Comparison of ENCODE assay signal across 15 cellular contexts in the genomic region with DNA sequence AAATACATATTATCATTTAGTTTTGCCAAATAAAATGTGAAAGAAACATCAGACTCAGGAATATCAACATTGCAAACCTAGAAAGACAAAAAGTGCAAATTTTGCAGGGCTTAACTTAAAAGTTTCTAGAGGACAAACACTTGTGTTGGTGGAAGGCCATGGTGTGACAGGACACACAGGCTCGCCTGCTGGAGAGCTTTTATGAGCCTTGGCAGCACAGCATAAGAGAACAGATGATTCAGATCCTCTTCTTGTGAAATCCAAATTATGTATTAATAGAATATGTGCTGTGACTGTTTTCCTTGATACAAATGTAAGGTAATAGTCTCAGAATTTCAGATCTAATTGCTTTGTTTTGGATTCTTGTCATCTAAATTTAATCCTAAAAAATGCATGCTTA.
A peak's percentile ranks its signal among the peaks of the same experiment; 100 is the strongest.
DNase-seq lines count a peak whose midpoint lies in the region; ATAC-seq, FAIRE-seq and TF ChIP-seq lines count a peak whose summit lies in the region.
"Had no signal": no experiment of that assay in that cellular context is flagged by ENCODE, and none has a peak within 500 bp of the region (broad histone marks: within the 10 kb centered on the region; RNA-seq: fewer than 3 reads in every experiment).

No MANE protein-coding gene starts in this region.

- ATAC-seq in Right ventricle myocardium superior (ENCODE audit: poor library complexity) (peak; percentile 94), GM21786 (IDR thresholded peaks at IDR 0.05; ENCODE audit: unreplicated experiment) (no peak)

- no peaks in the 10 kb centered on the region for H3K4me1 ChIP-seq in right atrium auricular region
- H3K4me1 ChIP-seq: lower lobe of right lung, upper lobe of left lung had no signal

- DNase-seq in Right ventricle myocardium superior (peak; percentile 52), right atrium auricular region (ENCODE audit: low spot score) (no peak), bronchial epithelial cell (ENCODE audit: low read depth) (peak; percentile 84), inferior parietal cortex (ENCODE audit: extremely low spot score) (peak; percentile 9), KG1 (lab: John Stamatoyannopoulos, UW) (no peak), posterior vena cava (ENCODE audit: low spot score) (no peak)
- no peak for DNase-seq in activated CD4-positive, CD25-positive, alpha-beta regulatory T cell (lab: John Stamatoyannopoulos, UW)
- DNase-seq: activated CD4-positive, alpha-beta T cell treated with anti-CD3 and anti-CD28 coated beads for 36 hours; effector memory CD4-positive, alpha-beta T cell; hypothalamus; lower lobe of right lung; NCI-H187; occipital lobe had no signal

- H3K36me3 ChIP-seq in right atrium auricular region, result no peaks in the 10 kb centered on the region
- H3K36me3 ChIP-seq in bronchial epithelial cell (ENCODE audit: control insufficient read depth, insufficient read depth, low read length), result no peaks in the 10 kb centered on the region
- H3K36me3 ChIP-seq: lower lobe of right lung, upper lobe of left lung had no signal

- H3K27ac ChIP-seq in right atrium auricular region, result no peak overlapping the region
- H3K27ac ChIP-seq: lower lobe of right lung, upper lobe of left lung had no signal

- H3K4me3 ChIP-seq in right atrium auricular region, result no peak overlapping the region
- no peak overlapping the region for H3K4me3 ChIP-seq in bronchial epithelial cell (ENCODE audit: low read depth, low read length)
- H3K4me3 ChIP-seq: lower lobe of right lung, upper lobe of left lung had no signal

- H3K9me3 ChIP-seq in right atrium auricular region, result no peaks in the 10 kb centered on the region
- H3K9me3 ChIP-seq: lower lobe of right lung, upper lobe of left lung had no signal

- H3K27me3 ChIP-seq in right atrium auricular region, result no peaks in the 10 kb centered on the region
- no peaks in the 10 kb centered on the region for H3K27me3 ChIP-seq in bronchial epithelial cell (ENCODE audit: control insufficient read depth, insufficient read depth, low read length)
- H3K27me3 ChIP-seq: upper lobe of left lung had no signal

- FAIRE-seq in bronchial epithelial cell (lab: Jason Lieb, UNC), result no peak

- no peak for TF ChIP-seq CTCF in right atrium auricular region (IDR thresholded peaks at IDR 0.05)
- TF ChIP-seq CTCF in bronchial epithelial cell (IDR thresholded peaks at IDR 0.05; ENCODE audit: insufficient read depth, low read length, severe bottlenecking), result no peak

- intact Hi-C loops in Right ventricle myocardium superior (cut with DNase I) (no loop called here), posterior vena cava (cut with DNase I) (no loop called here)

Comparison
In these comparisons a context has a peak if more than half of its experiments do, and no peak if none do; other contexts are left out.
1. DNase-seq: peak in Right ventricle myocardium superior (single experiment), bronchial epithelial cell (single experiment) and inferior parietal cortex (single experiment); none in right atrium auricular region (single experiment), activated CD4-positive, CD25-positive, alpha-beta regulatory T cell (0 of 4), KG1 (single experiment) and posterior vena cava (single experiment).